Comparison of ENCODE assay signal across 8 cellular contexts in the genomic region with DNA sequence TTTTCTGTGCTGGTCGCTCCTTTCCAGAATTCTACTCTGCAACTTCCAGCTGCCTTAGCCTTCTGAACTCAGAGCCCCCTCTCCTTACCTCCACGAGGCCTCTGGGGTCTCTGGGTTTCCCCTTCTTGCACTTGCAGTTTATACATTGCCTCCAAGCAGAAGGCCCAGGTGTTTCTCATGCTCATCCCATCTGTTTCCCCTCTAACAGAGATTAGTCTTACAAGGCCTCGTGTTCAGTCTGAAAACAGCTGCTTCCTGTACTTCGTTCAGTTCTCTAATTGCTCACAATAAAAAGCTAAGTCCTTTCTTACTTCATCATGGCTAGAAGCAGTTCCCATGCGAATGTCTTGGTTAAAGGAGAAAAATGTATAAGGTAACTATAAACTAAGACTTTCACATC.
DNase-seq lines count a peak whose midpoint lies in the region; ATAC-seq and TF ChIP-seq lines count a peak whose summit lies in the region.
"Had no signal": no experiment of that assay in that cellular context is flagged by ENCODE, and none has a peak within 500 bp of the region (broad histone marks: within the 10 kb centered on the region; RNA-seq: fewer than 3 reads in every experiment).

No MANE protein-coding gene starts in this region.

- ATAC-seq in GM19397 (IDR thresholded peaks at IDR 0.05; ENCODE audit: unreplicated experiment) (peak; percentile 55), HG03354 (IDR thresholded peaks at IDR 0.05; ENCODE audit: poor library complexity, severe bottlenecking, unreplicated experiment) (peak; percentile 90), WTC11 (no peak)

- H3K9me3 Mint-ChIP-seq in WTC11 (no peaks in the 10 kb centered on the region), type B pancreatic cell (peaks cover 4% of the 10 kb centered on the region)

- peak overlapping the region; percentile 82 for H3K27ac Mint-ChIP-seq in WTC11
- H3K27ac Mint-ChIP-seq in type B pancreatic cell: peak overlapping the region; percentile 25

- TF ChIP-seq CTCF in WTC11 (IDR thresholded peaks at IDR 0.05): no peak
- no peak for TF ChIP-seq CTCF in type B pancreatic cell (conservative IDR thresholded peaks at IDR 0.05)

- DNase-seq in WTC11 (ENCODE audit: low spot score) (no peak), type B pancreatic cell (ENCODE audit: extremely low spot score, unreplicated experiment) (no peak), DMS79 (lab: John Stamatoyannopoulos, UW) (no peak), dedifferentiated amniotic fluid mesenchymal stem cell (ENCODE audit: extremely low spot score) (no peak), DMS79 treated with DMSO at 0.1 percent for 48 hours (lab: John Stamatoyannopoulos, UW) (no peak)
- DNase-seq: caudate nucleus had no signal

- no peaks in the 10 kb centered on the region for H3K27me3 Mint-ChIP-seq in WTC11 (ENCODE audit: low read depth)
- H3K27me3 Mint-ChIP-seq in type B pancreatic cell: no peaks in the 10 kb centered on the region

- POLR2A ChIA-PET in WTC11 (lab: Charles Lee): no interaction called here

- H3K36me3 Mint-ChIP-seq in WTC11 (no peaks in the 10 kb centered on the region), type B pancreatic cell (peaks cover 24% of the 10 kb centered on the region)

- H3K4me1 Mint-ChIP-seq in WTC11 (peaks cover 16% of the 10 kb centered on the region), type B pancreatic cell (ENCODE audit: unreplicated experiment) (peaks cover 10% of the 10 kb centered on the region)

- H3K4me3 Mint-ChIP-seq in WTC11 (no peak overlapping the region), type B pancreatic cell (no peak overlapping the region)

- CTCF ChIA-PET in WTC11 (lab: Charles Lee): interaction anchor here (0.6 to 1.1 kb wide), 3 partner anchors 41 to 477 kb away, joined by 3 to 4 read pairs (median 3); no protein-coding TSS in a partner anchor

TF ChIP-seq in WTC11, 78 proteins besides CTCF, POLR2A, EP300 and RAD21:
- TF ChIP-seq, protein P1, sequence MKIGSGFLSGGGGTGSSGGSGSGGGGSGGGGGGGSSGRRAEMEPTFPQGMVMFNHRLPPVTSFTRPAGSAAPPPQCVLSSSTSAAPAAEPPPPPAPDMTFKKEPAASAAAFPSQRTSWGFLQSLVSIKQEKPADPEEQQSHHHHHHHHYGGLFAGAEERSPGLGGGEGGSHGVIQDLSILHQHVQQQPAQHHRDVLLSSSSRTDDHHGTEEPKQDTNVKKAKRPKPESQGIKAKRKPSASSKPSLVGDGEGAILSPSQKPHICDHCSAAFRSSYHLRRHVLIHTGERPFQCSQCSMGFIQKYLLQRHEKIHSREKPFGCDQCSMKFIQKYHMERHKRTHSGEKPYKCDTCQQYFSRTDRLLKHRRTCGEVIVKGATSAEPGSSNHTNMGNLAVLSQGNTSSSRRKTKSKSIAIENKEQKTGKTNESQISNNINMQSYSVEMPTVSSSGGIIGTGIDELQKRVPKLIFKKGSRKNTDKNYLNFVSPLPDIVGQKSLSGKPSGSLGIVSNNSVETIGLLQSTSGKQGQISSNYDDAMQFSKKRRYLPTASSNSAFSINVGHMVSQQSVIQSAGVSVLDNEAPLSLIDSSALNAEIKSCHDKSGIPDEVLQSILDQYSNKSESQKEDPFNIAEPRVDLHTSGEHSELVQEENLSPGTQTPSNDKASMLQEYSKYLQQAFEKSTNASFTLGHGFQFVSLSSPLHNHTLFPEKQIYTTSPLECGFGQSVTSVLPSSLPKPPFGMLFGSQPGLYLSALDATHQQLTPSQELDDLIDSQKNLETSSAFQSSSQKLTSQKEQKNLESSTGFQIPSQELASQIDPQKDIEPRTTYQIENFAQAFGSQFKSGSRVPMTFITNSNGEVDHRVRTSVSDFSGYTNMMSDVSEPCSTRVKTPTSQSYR (CRISPR knock-in tag; IDR thresholded peaks at IDR 0.05): no peak
- TF ChIP-seq ZNF263 (CRISPR knock-in tag; IDR thresholded peaks at IDR 0.05; ENCODE audit: low read depth): no peak
- TF ChIP-seq, protein P2, sequence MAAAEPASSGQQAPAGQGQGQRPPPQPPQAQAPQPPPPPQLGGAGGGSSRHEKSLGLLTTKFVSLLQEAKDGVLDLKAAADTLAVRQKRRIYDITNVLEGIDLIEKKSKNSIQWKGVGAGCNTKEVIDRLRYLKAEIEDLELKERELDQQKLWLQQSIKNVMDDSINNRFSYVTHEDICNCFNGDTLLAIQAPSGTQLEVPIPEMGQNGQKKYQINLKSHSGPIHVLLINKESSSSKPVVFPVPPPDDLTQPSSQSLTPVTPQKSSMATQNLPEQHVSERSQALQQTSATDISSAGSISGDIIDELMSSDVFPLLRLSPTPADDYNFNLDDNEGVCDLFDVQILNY (CRISPR knock-in tag; IDR thresholded peaks at IDR 0.05): no peak
- TF ChIP-seq, protein P3, sequence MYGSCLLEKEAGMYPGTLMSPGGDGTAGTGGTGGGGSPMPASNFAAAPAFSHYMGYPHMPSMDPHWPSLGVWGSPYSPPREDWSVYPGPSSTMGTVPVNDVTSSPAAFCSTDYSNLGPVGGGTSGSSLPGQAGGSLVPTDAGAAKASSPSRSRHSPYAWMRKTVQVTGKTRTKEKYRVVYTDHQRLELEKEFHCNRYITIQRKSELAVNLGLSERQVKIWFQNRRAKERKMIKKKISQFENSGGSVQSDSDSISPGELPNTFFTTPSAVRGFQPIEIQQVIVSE (CRISPR knock-in tag; IDR thresholded peaks at IDR 0.05; ENCODE audit: borderline replicate concordance): no peak
- no peak for TF ChIP-seq CREB1 (CRISPR knock-in tag; IDR thresholded peaks at IDR 0.05)
- no peak for TF ChIP-seq MYBL2 (CRISPR knock-in tag; IDR thresholded peaks at IDR 0.05)
- TF ChIP-seq, protein P4, sequence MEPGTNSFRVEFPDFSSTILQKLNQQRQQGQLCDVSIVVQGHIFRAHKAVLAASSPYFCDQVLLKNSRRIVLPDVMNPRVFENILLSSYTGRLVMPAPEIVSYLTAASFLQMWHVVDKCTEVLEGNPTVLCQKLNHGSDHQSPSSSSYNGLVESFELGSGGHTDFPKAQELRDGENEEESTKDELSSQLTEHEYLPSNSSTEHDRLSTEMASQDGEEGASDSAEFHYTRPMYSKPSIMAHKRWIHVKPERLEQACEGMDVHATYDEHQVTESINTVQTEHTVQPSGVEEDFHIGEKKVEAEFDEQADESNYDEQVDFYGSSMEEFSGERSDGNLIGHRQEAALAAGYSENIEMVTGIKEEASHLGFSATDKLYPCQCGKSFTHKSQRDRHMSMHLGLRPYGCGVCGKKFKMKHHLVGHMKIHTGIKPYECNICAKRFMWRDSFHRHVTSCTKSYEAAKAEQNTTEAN (CRISPR knock-in tag; IDR thresholded peaks at IDR 0.05): no peak
- no peak for TF ChIP-seq FOXP1 (CRISPR knock-in tag; IDR thresholded peaks at IDR 0.05; ENCODE audit: borderline replicate concordance)
- TF ChIP-seq EMX1 (CRISPR knock-in tag; IDR thresholded peaks at IDR 0.05): no peak
- TF ChIP-seq GTF2I (CRISPR knock-in tag; conservative IDR thresholded peaks at IDR 0.05): no peak
